Comparison of ENCODE assay signal across 9 cellular contexts in genomic region chr20:17538517-17539170, GRCh38. TPM values are rescaled to one million over a fixed set of nuclear protein-coding genes. Genes with fewer than 3 reads are reported as not detected.
DNase-seq lines count a peak whose midpoint lies in the region; ATAC-seq, FAIRE-seq and TF ChIP-seq lines count a peak whose summit lies in the region.
"Had no signal": no experiment of that assay in that cellular context is flagged by ENCODE, and none has a peak within 500 bp of the region (broad histone marks: within the 10 kb centered on the region; RNA-seq: fewer than 3 reads in every experiment).

No MANE protein-coding gene starts in this region.

- H3K36me3 ChIP-seq in bronchial epithelial cell (ENCODE audit: control insufficient read depth, insufficient read depth, low read length) (no peaks in the 10 kb centered on the region), HAP-1 (replicated peaks) (no peaks in the 10 kb centered on the region), Karpas-422 (ENCODE audit: insufficient read depth, low read length) (no peaks in the 10 kb centered on the region)

- H3K79me2 ChIP-seq in Karpas-422 (ENCODE audit: low read length), result no peaks in the 10 kb centered on the region

- DNase-seq in DMS53 (lab: John Stamatoyannopoulos, UW) (peak; percentile 90), GM19239 (ENCODE audit: insufficient read length, low spot score) (peak; percentile 16), bronchial epithelial cell (ENCODE audit: low read depth) (peak; percentile 31), iPS-NIHi7 (ENCODE audit: extremely low spot score) (no peak), HAP-1 (ENCODE audit: low spot score in 2 of 2) (no peak), Karpas-422 (no peak)
- no peak for DNase-seq in activated effector memory CD4-positive, alpha-beta T cell treated with anti-CD3 and anti-CD28 coated beads, Interleukin-2, amount 50 U/mL, for 16 hours
- DNase-seq: aorta had no signal

- H3K4me3 ChIP-seq in bronchial epithelial cell (ENCODE audit: low read depth, low read length) (no peak overlapping the region), HAP-1 (no peak overlapping the region), Karpas-422 (ENCODE audit: low read length) (no peak overlapping the region)

- in situ Hi-C loops in HAP-1 (cut with MboI; ENCODE audit: low sequenced_read_pairs), result no loop called here

- no peaks in the 10 kb centered on the region for H4K20me1 ChIP-seq in Karpas-422 (ENCODE audit: insufficient read depth, low read depth, low read length)

- ATAC-seq in HG03558 (IDR thresholded peaks at IDR 0.05; ENCODE audit: extremely low read depth, unreplicated experiment), result peak; percentile 57

- TF ChIP-seq CTCF in bronchial epithelial cell (IDR thresholded peaks at IDR 0.05; ENCODE audit: insufficient read depth, low read length, severe bottlenecking), result no peak

- no peaks in the 10 kb centered on the region for H3K27me3 ChIP-seq in bronchial epithelial cell (ENCODE audit: control insufficient read depth, insufficient read depth, low read length)
- H3K27me3 ChIP-seq in HAP-1 (ENCODE audit: low read depth), result 0 out of 2 replicates have a peak, but pooled peaks cover 5% of the 10 kb centered on the region
- no peaks in the 10 kb centered on the region for H3K27me3 ChIP-seq in Karpas-422 (ENCODE audit: low read length)

- H3K9ac ChIP-seq in Karpas-422 (ENCODE audit: low read length), result no peak overlapping the region

- H3K4me2 ChIP-seq in Karpas-422 (ENCODE audit: low read depth, low read length, poor library complexity, severe bottlenecking), result no peak overlapping the region

- H2AFZ ChIP-seq in Karpas-422 (ENCODE audit: low read length), result no peak overlapping the region

- H3K27ac ChIP-seq in Karpas-422 (ENCODE audit: low read length), result no peak overlapping the region

- H3K9me3 ChIP-seq in HAP-1, result no peaks in the 10 kb centered on the region; the same call in 1 of the 2 replicates
- H3K9me3 ChIP-seq in Karpas-422 (ENCODE audit: low read length), result no peaks in the 10 kb centered on the region

- H3K9me2 ChIP-seq in Karpas-422 (replicated peaks; ENCODE audit: insufficient read depth, low read length), result no peaks in the 10 kb centered on the region

- H3K4me1 ChIP-seq in HAP-1 (peaks cover 3% of the 10 kb centered on the region; the same call in 1 of the 2 replicates), Karpas-422 (ENCODE audit: low read length) (peaks cover 3% of the 10 kb centered on the region; the same call in 1 of the 2 replicates)

- FAIRE-seq in GM19239 (lab: Jason Lieb, UNC), result no peak
- no peak for FAIRE-seq in bronchial epithelial cell (lab: Jason Lieb, UNC)

RNA-seq across cellular contexts. Expression of gene BFSP1, which starts 7.5 kb away (rescaled TPM):
- 2.9 and 3.6 TPM in 2 replicates for total RNA-seq in bronchial epithelial cell
- not detected in 2 replicates for total RNA-seq in Karpas-422 (2014; rRNA removed; shearing (Covaris generic); ENCODE audit: low replicate concordance)

RNA-seq across cellular contexts. Expression of gene DSTN, which starts 31.2 kb away (rescaled TPM):
- 149 and 200 TPM in 2 replicates for total RNA-seq in bronchial epithelial cell
- total RNA-seq in Karpas-422 (2014; rRNA removed; shearing (Covaris generic); ENCODE audit: low replicate concordance), result 8.9 and 9.5 TPM in 2 replicates

Comparison
In these comparisons a context has a peak if more than half of its experiments do, and no peak if none do; other contexts are left out.
1. DNase-seq: peak in DMS53 (single experiment), GM19239 (single experiment) and bronchial epithelial cell (single experiment); none in iPS-NIHi7 (single experiment), HAP-1 (0 of 2), Karpas-422 (single experiment) and activated effector memory CD4-positive, alpha-beta T cell treated with anti-CD3 and anti-CD28 coated beads, Interleukin-2, amount 50 U/mL, for 16 hours (single experiment).
2. RNA of gene DSTN, which starts 31.2 kb away (total RNA-seq): 149 to 200 TPM in bronchial epithelial cell; 8.9 to 9.5 TPM in Karpas-422; every median in the first group is over 10 times any median in the second.